8 cellular contexts compared by ENCODE assay signal in genomic region chr5:10856646-10857332, GRCh38.
A peak's percentile ranks its signal among the peaks of the same experiment; 100 is the strongest.
DNase-seq lines count a peak whose midpoint lies in the region; ATAC-seq and TF ChIP-seq lines count a peak whose summit lies in the region.

No MANE protein-coding gene starts in this region.

- peaks cover 0 to 3% (median 0%) of the 10 kb centered on the region in 7 donors for H3K9me3 Mint-ChIP-seq in CD14-positive monocyte
- peaks cover 6% of the 10 kb centered on the region for H3K9me3 Mint-ChIP-seq in dendritic cell treated with granulocyte-macrophage colony-stimulating factor and Interleukin-4, amounts not matched to agents 40 ng/mL and 50 ng/mL, for 4 days

- H3K27ac Mint-ChIP-seq in CD14-positive monocyte, result peak overlapping the region in 2 of 7 donors; percentile 5 to 52
- H3K27ac Mint-ChIP-seq in dendritic cell treated with granulocyte-macrophage colony-stimulating factor and Interleukin-4, amounts not matched to agents 40 ng/mL and 50 ng/mL, for 4 days, result peak overlapping the region; percentile 76

- TF ChIP-seq POLR2A in thyroid gland (IDR thresholded peaks at IDR 0.05), result no peak

- H3K27me3 ChIP-seq in thyroid gland, result no peaks in the 10 kb centered on the region

- no peak overlapping the region for H3K27ac ChIP-seq in thyroid gland

- DNase-seq in CD14-positive monocyte (ENCODE audit: low spot score) (no peak), HFF-Myc (ENCODE audit: extremely low read depth, low read depth) (no peak), SK-N-DZ (ENCODE audit: low spot score) (peak; percentile 73), lung microvascular endothelial cell (ENCODE audit: low read depth in 2 of 2) (peak; percentile 45 to 59), thyroid gland (peak; percentile 55 to 57)

- H3K4me1 Mint-ChIP-seq in CD14-positive monocyte, result peaks cover 55% of the 10 kb centered on the region
- peaks cover 73% of the 10 kb centered on the region for H3K4me1 Mint-ChIP-seq in dendritic cell treated with granulocyte-macrophage colony-stimulating factor and Interleukin-4, amounts not matched to agents 40 ng/mL and 50 ng/mL, for 4 days (ENCODE audit: low read depth)

- H3K4me1 ChIP-seq in thyroid gland, result peaks cover 0 to 4% of the 10 kb centered on the region in 2 donors

- no peaks in the 10 kb centered on the region for H3K9me3 ChIP-seq in thyroid gland

- peaks cover 1 to 12% (median 12%) of the 10 kb centered on the region in 3 donors for H3K27me3 Mint-ChIP-seq in CD14-positive monocyte (ENCODE audit: low read depth in 3 of 3)
- H3K27me3 Mint-ChIP-seq in dendritic cell treated with granulocyte-macrophage colony-stimulating factor and Interleukin-4, amounts not matched to agents 40 ng/mL and 50 ng/mL, for 4 days, result peaks cover 25% of the 10 kb centered on the region

- intact Hi-C loops in CD14-positive monocyte (cut with micrococcal nuclease), result loop anchor here (10.0 kb wide), 1 partner anchor 162 kb away; no protein-coding TSS in a partner anchor
- intact Hi-C loops in dendritic cell treated with granulocyte-macrophage colony-stimulating factor and Interleukin-4, amounts not matched to agents 40 ng/mL and 50 ng/mL, for 4 days (cut with micrococcal nuclease), result loop anchor here (5.0 kb wide), 1 partner anchor 154 kb away; no protein-coding TSS in a partner anchor
- intact Hi-C loops in thyroid gland (cut with DNase I), result loop anchor here (10.0 kb wide), 1 partner anchor 172 kb away; no protein-coding TSS in a partner anchor

- no peak for ATAC-seq in GM21786 (IDR thresholded peaks at IDR 0.05; ENCODE audit: unreplicated experiment)
- no peak for ATAC-seq in HG03095 (IDR thresholded peaks at IDR 0.05; ENCODE audit: unreplicated experiment)

- TF ChIP-seq CTCF in CD14-positive monocyte (IDR thresholded peaks at IDR 0.05), result peak; percentile 92
- TF ChIP-seq CTCF in HFF-Myc (IDR thresholded peaks at IDR 0.05; ENCODE audit: low read depth, low read length, missing control alignments), result peak; percentile 98
- TF ChIP-seq CTCF in thyroid gland (IDR thresholded peaks at IDR 0.05), result peak; percentile 47 to 81 (median 61)

- H3K36me3 Mint-ChIP-seq in CD14-positive monocyte, result peaks cover 0 to 4% of the 10 kb centered on the region in 2 donors
- no peaks in the 10 kb centered on the region for H3K36me3 Mint-ChIP-seq in dendritic cell treated with granulocyte-macrophage colony-stimulating factor and Interleukin-4, amounts not matched to agents 40 ng/mL and 50 ng/mL, for 4 days (ENCODE audit: low read depth)

- no peak overlapping the region for H3K4me3 ChIP-seq in HFF-Myc (replicated peaks; ENCODE audit: low read depth, low read length)
- H3K4me3 ChIP-seq in thyroid gland (replicated peaks in 1 of 3), result no peak overlapping the region

- peak overlapping the region; percentile 62 to 78 for H3K4me3 Mint-ChIP-seq in CD14-positive monocyte
- peak overlapping the region; percentile 50 for H3K4me3 Mint-ChIP-seq in dendritic cell treated with granulocyte-macrophage colony-stimulating factor and Interleukin-4, amounts not matched to agents 40 ng/mL and 50 ng/mL, for 4 days

- 25 to 26% methylated on average over 16 of the region's 16 CpGs for WGBS in thyroid gland, 2 donors

- no peaks in the 10 kb centered on the region for H3K36me3 ChIP-seq in thyroid gland

Comparison
In these comparisons a context has a peak if more than half of its experiments do, and no peak if none do; other contexts are left out.
1. DNase-seq: peak in SK-N-DZ (single experiment), lung microvascular endothelial cell (2 of 2) and thyroid gland (2 of 2); none in CD14-positive monocyte (single experiment) and HFF-Myc (single experiment).
2. Peak in every context shown above with its lines, with median percentiles within 50 percentile points of each other: CTCF ChIP-seq.